ENCODE assay signal across 2 cellular contexts in the genomic region with DNA sequence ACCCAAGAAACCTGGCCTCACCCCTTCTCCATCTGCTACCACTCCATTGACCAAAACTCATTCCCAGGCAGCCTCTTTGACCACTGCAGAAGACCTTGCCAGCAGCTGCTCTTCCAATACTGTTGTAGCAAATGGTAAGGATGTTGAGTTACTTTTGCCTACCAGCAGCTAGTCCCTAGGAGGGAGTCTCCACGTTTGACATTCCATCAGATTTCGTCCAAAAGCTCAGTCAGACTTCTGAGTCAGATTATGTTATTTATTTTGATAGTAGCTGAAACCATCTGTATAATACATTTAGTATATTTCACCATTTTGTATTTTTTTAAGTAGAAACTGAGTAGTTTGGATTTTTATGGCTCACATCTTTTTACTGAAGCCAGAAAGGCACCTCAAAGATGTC.
TF ChIP-seq lines count a peak whose summit lies in the region.

No MANE protein-coding gene starts in this region.

TF ChIP-seq in SK-N-SH, 30 proteins besides CTCF, POLR2A, EP300 and RAD21 (continued from another document):
- TF ChIP-seq SIN3A (IDR thresholded peaks at IDR 0.05; ENCODE audit: borderline replicate concordance, low read depth, low read length) (no peak), NRF1 (IDR thresholded peaks at IDR 0.05; ENCODE audit: low read depth, low read length) (no peak), FOXM1 (IDR thresholded peaks at IDR 0.05; ENCODE audit: low read depth) (no peak), CHD2 (IDR thresholded peaks at IDR 0.05; ENCODE audit: low read length, partially characterized antibody) (no peak), MEF2A (IDR thresholded peaks at IDR 0.05; ENCODE audit: borderline replicate concordance, low read depth) (no peak), YY1 (IDR thresholded peaks at IDR 0.05; ENCODE audit: low read depth) (no peak), FOSL2 (IDR thresholded peaks at IDR 0.05; ENCODE audit: borderline replicate concordance, low read depth) (no peak), EZH2phosphoT487 (IDR thresholded peaks at IDR 0.05; ENCODE audit: borderline replicate concordance, low read depth) (no peak), SMC3 (IDR thresholded peaks at IDR 0.05; ENCODE audit: low read depth, low read length) (no peak), MXI1 (IDR thresholded peaks at IDR 0.05; ENCODE audit: low read depth, low read length) (no peak), TCF12 (IDR thresholded peaks at IDR 0.05) (no peak), RCOR1 (IDR thresholded peaks at IDR 0.05; ENCODE audit: low read length) (no peak), RXRA (IDR thresholded peaks at IDR 0.05; ENCODE audit: borderline replicate concordance, low read depth) (no peak)
- TF ChIP-seq, protein P1, sequence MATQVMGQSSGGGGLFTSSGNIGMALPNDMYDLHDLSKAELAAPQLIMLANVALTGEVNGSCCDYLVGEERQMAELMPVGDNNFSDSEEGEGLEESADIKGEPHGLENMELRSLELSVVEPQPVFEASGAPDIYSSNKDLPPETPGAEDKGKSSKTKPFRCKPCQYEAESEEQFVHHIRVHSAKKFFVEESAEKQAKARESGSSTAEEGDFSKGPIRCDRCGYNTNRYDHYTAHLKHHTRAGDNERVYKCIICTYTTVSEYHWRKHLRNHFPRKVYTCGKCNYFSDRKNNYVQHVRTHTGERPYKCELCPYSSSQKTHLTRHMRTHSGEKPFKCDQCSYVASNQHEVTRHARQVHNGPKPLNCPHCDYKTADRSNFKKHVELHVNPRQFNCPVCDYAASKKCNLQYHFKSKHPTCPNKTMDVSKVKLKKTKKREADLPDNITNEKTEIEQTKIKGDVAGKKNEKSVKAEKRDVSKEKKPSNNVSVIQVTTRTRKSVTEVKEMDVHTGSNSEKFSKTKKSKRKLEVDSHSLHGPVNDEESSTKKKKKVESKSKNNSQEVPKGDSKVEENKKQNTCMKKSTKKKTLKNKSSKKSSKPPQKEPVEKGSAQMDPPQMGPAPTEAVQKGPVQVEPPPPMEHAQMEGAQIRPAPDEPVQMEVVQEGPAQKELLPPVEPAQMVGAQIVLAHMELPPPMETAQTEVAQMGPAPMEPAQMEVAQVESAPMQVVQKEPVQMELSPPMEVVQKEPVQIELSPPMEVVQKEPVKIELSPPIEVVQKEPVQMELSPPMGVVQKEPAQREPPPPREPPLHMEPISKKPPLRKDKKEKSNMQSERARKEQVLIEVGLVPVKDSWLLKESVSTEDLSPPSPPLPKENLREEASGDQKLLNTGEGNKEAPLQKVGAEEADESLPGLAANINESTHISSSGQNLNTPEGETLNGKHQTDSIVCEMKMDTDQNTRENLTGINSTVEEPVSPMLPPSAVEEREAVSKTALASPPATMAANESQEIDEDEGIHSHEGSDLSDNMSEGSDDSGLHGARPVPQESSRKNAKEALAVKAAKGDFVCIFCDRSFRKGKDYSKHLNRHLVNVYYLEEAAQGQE (IDR thresholded peaks at IDR 0.05; ENCODE audit: low read depth, low read length) = no peak
- TF ChIP-seq, protein P2, sequence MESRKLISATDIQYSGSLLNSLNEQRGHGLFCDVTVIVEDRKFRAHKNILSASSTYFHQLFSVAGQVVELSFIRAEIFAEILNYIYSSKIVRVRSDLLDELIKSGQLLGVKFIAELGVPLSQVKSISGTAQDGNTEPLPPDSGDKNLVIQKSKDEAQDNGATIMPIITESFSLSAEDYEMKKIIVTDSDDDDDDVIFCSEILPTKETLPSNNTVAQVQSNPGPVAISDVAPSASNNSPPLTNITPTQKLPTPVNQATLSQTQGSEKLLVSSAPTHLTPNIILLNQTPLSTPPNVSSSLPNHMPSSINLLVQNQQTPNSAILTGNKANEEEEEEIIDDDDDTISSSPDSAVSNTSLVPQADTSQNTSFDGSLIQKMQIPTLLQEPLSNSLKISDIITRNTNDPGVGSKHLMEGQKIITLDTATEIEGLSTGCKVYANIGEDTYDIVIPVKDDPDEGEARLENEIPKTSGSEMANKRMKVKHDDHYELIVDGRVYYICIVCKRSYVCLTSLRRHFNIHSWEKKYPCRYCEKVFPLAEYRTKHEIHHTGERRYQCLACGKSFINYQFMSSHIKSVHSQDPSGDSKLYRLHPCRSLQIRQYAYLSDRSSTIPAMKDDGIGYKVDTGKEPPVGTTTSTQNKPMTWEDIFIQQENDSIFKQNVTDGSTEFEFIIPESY (IDR thresholded peaks at IDR 0.05; ENCODE audit: borderline replicate concordance, low read depth) = no peak

TF ChIP-seq in SK-N-SH treated with all-trans-retinoic acid at 6 μM for 48 hours, 23 proteins besides CTCF, POLR2A, EP300 and RAD21 (continued from another document):
- TF ChIP-seq PPARA (CRISPR knock-in tag; IDR thresholded peaks at IDR 0.05; ENCODE audit: borderline replicate concordance) (no peak), BACH2 (CRISPR knock-in tag; IDR thresholded peaks at IDR 0.05; ENCODE audit: borderline replicate concordance) (no peak), TOX (CRISPR knock-in tag; IDR thresholded peaks at IDR 0.05; ENCODE audit: borderline replicate concordance) (no peak)
